Comparison of ENCODE assay signal across 19 cellular contexts in genomic region chr6:91135406-91135805, GRCh38.
"Had no signal": no experiment of that assay in that cellular context is flagged by ENCODE, and none has a peak within 500 bp of the region (broad histone marks: within the 10 kb centered on the region; RNA-seq: fewer than 3 reads in every experiment).

No MANE protein-coding gene starts in this region.

- DNase-seq: activated CD4-positive, alpha-beta T cell treated with anti-CD3 and anti-CD28 coated beads for 36 hours; activated CD4-positive, alpha-beta T cell treated with anti-CD3 and anti-CD28 coated beads, Interleukin-2, amount 50 U/mL, for 4 hours; activated CD8-positive, alpha-beta memory T cell treated with anti-CD3 and anti-CD28 coated beads, Interleukin-2, amount 50 U/mL, for 48 hours; activated CD8-positive, alpha-beta T cell treated with anti-CD3 and anti-CD28 coated beads, Interleukin-2, amount 10 ng/mL, durations not matched to agents 7 days and 5 days; activated naive CD4-positive, alpha-beta T cell treated with anti-CD3 and anti-CD28 coated beads, Interleukin-2, amount 50 U/mL, for 16 hours; activated naive CD8-positive, alpha-beta T cell treated with anti-CD3 and anti-CD28 coated beads, Interleukin-2, amount 10 ng/mL, durations not matched to agents 7 days and 5 days; activated T-cell treated with anti-CD3 and anti-CD28 coated beads, Interleukin-2, amount 50 U/mL, for 1 hour; adrenal gland; anterior cingulate cortex; KG1; NCI-H1092; NCI-H1417; NCI-H2029 treated with DMSO at 0.1 percent for 48 hours; NCI-H446; NCI-H526 treated with DMSO at 0.1 percent for 48 hours; Peyer's patch; SHP77; T-helper 2 cell; T1000 had no signal
